ENCODE assay signal across 9 cellular contexts in genomic region chr11:59550842-59551650, GRCh38. TPM values are rescaled to one million over a fixed set of nuclear protein-coding genes. Genes with fewer than 3 reads are reported as not detected.
DNase-seq lines count a peak whose midpoint lies in the region; ATAC-seq and TF ChIP-seq lines count a peak whose summit lies in the region.
"Had no signal": no experiment of that assay in that cellular context is flagged by ENCODE, and none has a peak within 500 bp of the region (broad histone marks: within the 10 kb centered on the region; RNA-seq: fewer than 3 reads in every experiment).

No MANE protein-coding gene starts in this region.

- H3K9me3 ChIP-seq in HUES6 (ENCODE audit: control insufficient read depth, insufficient read depth, low read depth, low read length) = no peaks in the 10 kb centered on the region

- DNase-seq in OCI-M1 (lab: John Stamatoyannopoulos, UW) (peak; percentile 99), activated T-cell treated with anti-CD3 and anti-CD28 coated beads for 24 hours (ENCODE audit: low read depth) (peak; percentile 80), myocyte (ENCODE audit: low read depth) (peak; percentile 94)
- peak; percentile 58 to 72 for DNase-seq in stimulated activated CD8-positive, alpha-beta memory T cell treated with anti-CD3 and anti-CD28 coated beads, Interleukin-7, amount 100 ng/mL, for 4 hours (ENCODE audit: low read depth in 2 of 2)

- peak overlapping the region; percentile 68 for H3K4me3 ChIP-seq in HUES6 (ENCODE audit: low read depth, low read length)

- no peaks in the 10 kb centered on the region for H3K27me3 ChIP-seq in HUES6 (ENCODE audit: control insufficient read depth, insufficient read depth, low read length)

- H3K9ac ChIP-seq in HUES6 (ENCODE audit: low read length) = peak overlapping the region; percentile 57

- peaks cover 15% of the 10 kb centered on the region; the same call in 1 of the 2 replicates for H3K4me1 ChIP-seq in HUES6 (ENCODE audit: control insufficient read depth, insufficient read depth, low read length)

- TF ChIP-seq CTCF in C4-2B (conservative IDR thresholded peaks at IDR 0.05) = no peak

- ATAC-seq in GM21381 (IDR thresholded peaks at IDR 0.05; ENCODE audit: unreplicated experiment) (peak; percentile 34), esophagus mucosa (peak; percentile 74)

- H3K27ac ChIP-seq in C4-2B = peak overlapping the region; percentile 68
- H3K27ac ChIP-seq in HUES6 (ENCODE audit: low read depth, low read length) = no peak overlapping the region; the same call in 1 of the 2 replicates

- no peaks in the 10 kb centered on the region for H3K36me3 ChIP-seq in HUES6 (ENCODE audit: control insufficient read depth, insufficient read depth, low read length)

RNA-seq across cellular contexts. Expression of gene OR4D9, which starts 39.7 kb away (rescaled TPM):
- total RNA-seq in esophagus mucosa (not detected), myocyte (not detected in 2 replicates)
- polyA plus RNA-seq in myocyte (2012) = not detected
- total RNA-seq: activated CD8-positive, alpha-beta memory T cell treated with anti-CD3 and anti-CD28 coated beads for 36 hours had no signal

RNA-seq across cellular contexts. Expression of gene OR4D11, which starts 47.7 kb away (rescaled TPM):
- total RNA-seq in esophagus mucosa = not detected
- not detected in 2 replicates for total RNA-seq in myocyte
- polyA plus RNA-seq in myocyte (2012) = not detected
- total RNA-seq: activated CD8-positive, alpha-beta memory T cell treated with anti-CD3 and anti-CD28 coated beads for 36 hours had no signal
